In the genomic region with DNA sequence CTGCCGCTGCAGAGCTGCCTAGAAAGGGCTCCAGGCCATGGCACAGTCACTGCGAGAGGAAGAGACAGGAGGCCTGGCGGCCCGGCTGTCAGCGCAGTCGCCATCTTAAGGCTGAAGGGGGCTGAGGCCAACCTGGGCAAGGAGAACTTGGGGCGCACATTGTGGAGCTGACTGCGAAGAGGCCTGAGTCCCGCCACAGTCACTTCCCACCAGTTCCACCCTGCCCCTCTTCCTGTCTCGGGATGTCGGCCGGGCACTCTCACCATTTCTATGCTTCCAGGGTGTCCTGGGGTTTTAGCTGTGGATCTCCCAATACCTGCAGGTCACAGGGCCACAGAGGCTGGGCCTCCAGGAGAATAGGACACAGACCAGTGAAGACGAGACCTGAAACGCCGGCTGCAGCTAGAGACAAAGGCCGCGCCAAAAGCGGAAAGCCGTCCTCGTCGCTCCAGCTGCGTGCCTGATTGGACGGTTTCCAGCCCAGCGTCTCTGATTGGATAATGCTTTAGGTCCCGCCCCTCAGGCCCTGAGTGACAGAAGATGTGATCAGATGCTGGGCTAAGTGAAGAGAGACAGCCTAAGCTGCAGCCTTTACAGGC, we compare ENCODE assay signal across 8 cellular contexts.
DNase-seq lines count a peak whose midpoint lies in the region; ATAC-seq, FAIRE-seq and TF ChIP-seq lines count a peak whose summit lies in the region.

No MANE protein-coding gene starts in this region.

- peak overlapping the region; percentile 98 for H3K27ac Mint-ChIP-seq in activated naive CD8-positive, alpha-beta T cell treated with anti-CD3 and anti-CD28 coated beads for 36 hours

- peak overlapping the region; percentile 99 for H3K4me3 Mint-ChIP-seq in activated naive CD8-positive, alpha-beta T cell treated with anti-CD3 and anti-CD28 coated beads for 36 hours

- peaks cover 7% of the 10 kb centered on the region for H3K4me1 Mint-ChIP-seq in activated naive CD8-positive, alpha-beta T cell treated with anti-CD3 and anti-CD28 coated beads for 36 hours

- intact Hi-C loops in Right ventricle myocardium superior (cut with DNase I): no loop called here
- intact Hi-C loops in pancreas (cut with DNase I): no loop called here

- H3K4me1 ChIP-seq in pancreas (peaks cover 0 to 5% (median 4%) of the 10 kb centered on the region in 3 donors), thoracic aorta (ENCODE audit: control insufficient read depth in 1 of 2, low read depth in 2 of 2) (no peaks in the 10 kb centered on the region)

- peak; percentile 62 for DNase-seq in SK-MEL-5 (ENCODE audit: low read depth, low spot score)
- DNase-seq in activated naive CD8-positive, alpha-beta T cell treated with anti-CD3 and anti-CD28 coated beads for 36 hours: peak; percentile 90
- peak; percentile 94 for DNase-seq in Right ventricle myocardium superior
- peak; percentile 85 to 96 (median 92) for DNase-seq in pancreas
- DNase-seq in thoracic aorta (ENCODE audit: low spot score): peak; percentile 56
- DNase-seq in NCI-H1048 (lab: John Stamatoyannopoulos, UW): no peak

- no peaks in the 10 kb centered on the region for H3K27me3 Mint-ChIP-seq in activated naive CD8-positive, alpha-beta T cell treated with anti-CD3 and anti-CD28 coated beads for 36 hours

- FAIRE-seq in pancreas (lab: Jason Lieb, UNC): no peak

- 0% methylated on average over 25 of the region's 25 CpGs for WGBS in pancreas, 2 donors

- H3K36me3 Mint-ChIP-seq in activated naive CD8-positive, alpha-beta T cell treated with anti-CD3 and anti-CD28 coated beads for 36 hours: peaks cover 33% of the 10 kb centered on the region

- peak overlapping the region; percentile 42 to 72 (median 54) for H3K4me3 ChIP-seq in pancreas
- peak overlapping the region; percentile 77 for H3K4me3 ChIP-seq in thoracic aorta

- H3K36me3 ChIP-seq in pancreas (no peaks in the 10 kb centered on the region), thoracic aorta (no peaks in the 10 kb centered on the region)

- in situ Hi-C loops in SK-MEL-5 (cut with HindIII; ENCODE audit: low pct_unique_long_range_greater_than_20kb, low sequenced_read_pairs): no loop called here

- TF ChIP-seq CTCF in pancreas (IDR thresholded peaks at IDR 0.05) (no peak), thoracic aorta (IDR thresholded peaks at IDR 0.05) (no peak)

- H3K27me3 ChIP-seq in pancreas (no peaks in the 10 kb centered on the region), thoracic aorta (replicated peaks; ENCODE audit: insufficient read depth) (no peaks in the 10 kb centered on the region)

- peak; percentile 79 for ATAC-seq in GM18511 (IDR thresholded peaks at IDR 0.05; ENCODE audit: unreplicated experiment)
- peak; percentile 75 for ATAC-seq in HG03439 (IDR thresholded peaks at IDR 0.05; ENCODE audit: unreplicated experiment)
- peak; percentile 99 for ATAC-seq in Right ventricle myocardium superior (ENCODE audit: poor library complexity)
- ATAC-seq in pancreas: peak; percentile 94 to 99 (median 97)
- ATAC-seq in thoracic aorta (ENCODE audit: insufficient number of reproducible peaks, low FRiP score, low read depth): peak; percentile 86

- no peaks in the 10 kb centered on the region for H3K9me3 Mint-ChIP-seq in activated naive CD8-positive, alpha-beta T cell treated with anti-CD3 and anti-CD28 coated beads for 36 hours

- no peaks in the 10 kb centered on the region for H3K9me3 ChIP-seq in pancreas
- no peaks in the 10 kb centered on the region for H3K9me3 ChIP-seq in thoracic aorta

- H3K27ac ChIP-seq in pancreas (peak overlapping the region in 2 of 4 donors; percentile 44 to 50), thoracic aorta (no peak overlapping the region)
